In the genomic region with DNA sequence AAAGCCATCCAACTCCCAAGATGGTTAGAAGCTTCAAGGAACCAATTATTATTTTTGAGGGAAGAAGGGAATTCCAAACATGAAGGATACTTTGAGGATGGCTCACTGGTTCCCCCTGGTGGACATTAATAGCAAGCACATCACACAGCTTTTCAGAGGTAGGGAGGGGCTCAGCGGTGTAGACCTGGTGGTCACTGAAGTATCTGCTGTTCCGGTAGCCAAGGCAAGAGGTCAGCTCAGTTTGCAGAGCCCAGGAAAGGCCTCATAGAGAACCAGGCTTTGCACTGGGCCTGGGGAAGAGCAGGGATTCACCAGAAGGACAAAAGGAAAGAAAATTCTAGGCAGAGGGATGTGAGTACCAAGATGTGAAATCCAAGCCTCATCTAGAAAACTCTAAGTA, we compare ENCODE assay signal across 8 cellular contexts.
DNase-seq lines count a peak whose midpoint lies in the region; ATAC-seq and TF ChIP-seq lines count a peak whose summit lies in the region.

No MANE protein-coding gene starts in this region.

- H3K27ac ChIP-seq in MM.1S (ENCODE audit: low read length) (no peak overlapping the region), upper lobe of right lung (no peak overlapping the region)

- no peaks in the 10 kb centered on the region for H4K20me1 ChIP-seq in MM.1S (ENCODE audit: insufficient read depth, low read length)

- no peak overlapping the region for H3K9ac ChIP-seq in MM.1S (ENCODE audit: low read length)
- no peak overlapping the region for H3K9ac ChIP-seq in adipocyte (ENCODE audit: low read length)

- H2AFZ ChIP-seq in MM.1S (ENCODE audit: low read length): no peak overlapping the region

- ATAC-seq in upper lobe of right lung: peak; percentile 72
- ATAC-seq in GM18867 (IDR thresholded peaks at IDR 0.05; ENCODE audit: unreplicated experiment): no peak

- no peaks in the 10 kb centered on the region for H3K9me2 ChIP-seq in MM.1S (replicated peaks; ENCODE audit: insufficient read depth, low read length)

- TF ChIP-seq CTCF in MM.1S (IDR thresholded peaks at IDR 0.05; ENCODE audit: low read length): peak; percentile 68
- TF ChIP-seq CTCF in upper lobe of right lung (IDR thresholded peaks at IDR 0.05): peak; percentile 91
- no peak for TF ChIP-seq CTCF in lower leg skin (IDR thresholded peaks at IDR 0.05)

- H3F3A ChIP-seq in MM.1S (ENCODE audit: insufficient read depth, low read length): no peaks in the 10 kb centered on the region

- no peaks in the 10 kb centered on the region for H3K79me2 ChIP-seq in MM.1S (ENCODE audit: low read length)

- H3K4me1 ChIP-seq in MM.1S (ENCODE audit: low read length): no peaks in the 10 kb centered on the region
- no peaks in the 10 kb centered on the region for H3K4me1 ChIP-seq in adipocyte (ENCODE audit: control insufficient read depth, insufficient read depth, low read length)
- no peaks in the 10 kb centered on the region for H3K4me1 ChIP-seq in upper lobe of right lung

- H3K9me3 ChIP-seq in MM.1S (replicated peaks; ENCODE audit: insufficient read depth, low read length): no peaks in the 10 kb centered on the region
- H3K9me3 ChIP-seq in adipocyte (ENCODE audit: control insufficient read depth, low read length): peaks cover 8% of the 10 kb centered on the region
- no peaks in the 10 kb centered on the region for H3K9me3 ChIP-seq in upper lobe of right lung

- WGBS in lower leg skin, 2 donors: 8 to 13% methylated on average over 2 of the region's 2 CpGs

- H3K4me3 ChIP-seq in MM.1S (ENCODE audit: low read length) (no peak overlapping the region), adipocyte (ENCODE audit: low read length) (no peak overlapping the region), upper lobe of right lung (no peak overlapping the region), lower leg skin (ENCODE audit: low read depth, poor library complexity, severe bottlenecking) (no peak overlapping the region)

- TF ChIP-seq POLR2A in lower leg skin (IDR thresholded peaks at IDR 0.05): no peak

- intact Hi-C loops in upper lobe of right lung (cut with DNase I): no loop called here
- intact Hi-C loops in lower leg skin (cut with DNase I; ENCODE audit: low total_unique reads): no loop called here

- peak; percentile 52 for DNase-seq in 8988T
- DNase-seq in Daoy (ENCODE audit: low read depth): peak; percentile 67
- DNase-seq in MM.1S: peak; percentile 7
- peak; percentile 70 for DNase-seq in adipocyte (ENCODE audit: low read depth)
- DNase-seq in islet precursor cell: peak; percentile 82
- no peak for DNase-seq in upper lobe of right lung
- no peak for DNase-seq in lower leg skin (ENCODE audit: low spot score in 2 of 2)

- H3K4me2 ChIP-seq in MM.1S (ENCODE audit: low read depth, low read length): no peak overlapping the region

- no peaks in the 10 kb centered on the region for H3K36me3 ChIP-seq in MM.1S (replicated peaks; ENCODE audit: insufficient read depth, low read length)
- no peaks in the 10 kb centered on the region for H3K36me3 ChIP-seq in adipocyte (ENCODE audit: control insufficient read depth, insufficient read depth, low read length, severe bottlenecking)
- H3K36me3 ChIP-seq in upper lobe of right lung: no peaks in the 10 kb centered on the region

- H3K27me3 ChIP-seq in MM.1S (replicated peaks; ENCODE audit: insufficient read depth, low read length) (no peaks in the 10 kb centered on the region), adipocyte (replicated peaks; ENCODE audit: control insufficient read depth, insufficient read depth, low read length) (peaks cover 50% of the 10 kb centered on the region), upper lobe of right lung (peaks cover 13% of the 10 kb centered on the region)

Comparison
In these comparisons a context has a peak if more than half of its experiments do, and no peak if none do; other contexts are left out.
1. DNase-seq: peak in 8988T (single experiment), Daoy (single experiment), MM.1S (single experiment), adipocyte (single experiment) and islet precursor cell (single experiment); none in upper lobe of right lung (single experiment) and lower leg skin (0 of 2).
2. CTCF ChIP-seq: peak in MM.1S (single experiment) and upper lobe of right lung (single experiment); none in lower leg skin (0 of 3).